ENCODE assay signal across 7 cellular contexts in genomic region chr7:105353752-105354328, GRCh38. TPM values are rescaled to one million over a fixed set of nuclear protein-coding genes. Genes with fewer than 3 reads are reported as not detected.
DNase-seq lines count a peak whose midpoint lies in the region; ATAC-seq and TF ChIP-seq lines count a peak whose summit lies in the region.

No MANE protein-coding gene starts in this region.

- no peak for TF ChIP-seq CTCF in GM20000 (IDR thresholded peaks at IDR 0.05; ENCODE audit: extremely low read depth, missing control alignments)
- no peak for TF ChIP-seq CTCF in Panc1 (IDR thresholded peaks at IDR 0.05)
- no peak for TF ChIP-seq CTCF in spleen (IDR thresholded peaks at IDR 0.05 in 8 of 11, conservative IDR thresholded peaks at IDR 0.05 in 3 of 11)

- H3K4me3 ChIP-seq in Panc1 (ENCODE audit: low read depth in 2 of 2, low read length in 2 of 2) (no peak overlapping the region), spleen (peak overlapping the region in 1 of 8 donors; percentile 7)

- POLR2A ChIA-PET in Panc1 (lab: Charles Lee) = no interaction called here

- intact Hi-C loops in Panc1 (cut with micrococcal nuclease; ENCODE audit: unreplicated experiment) = no loop called here
- intact Hi-C loops in spleen (cut with DNase I; ENCODE audit: low total_unique reads) = no loop called here

- no TSS peak for BruUV-seq in Panc1 (replicated peaks; lab: Mats Ljungman, UMichigan)

- ATAC-seq in Panc1 = peak; percentile 54

- H3K27ac ChIP-seq in Panc1 (ENCODE audit: low read length) = no peak overlapping the region
- peak overlapping the region in 7 of 8 donors; percentile 53 to 92 (median 88) for H3K27ac ChIP-seq in spleen

- CTCF ChIA-PET in Panc1 (lab: Charles Lee) = no interaction called here

- H3K9me3 ChIP-seq in Panc1 (ENCODE audit: control insufficient read depth, insufficient read depth, low read depth, low read length) (no peaks in the 10 kb centered on the region), spleen (no peaks in the 10 kb centered on the region)

- DNase-seq in GM20000 (ENCODE audit: low spot score) (peak; percentile 14), Panc1 (ENCODE audit: low read depth, low spot score) (no peak), germinal center (ENCODE audit: low spot score) (peak; percentile 17), spleen (peak; percentile 85), DMS153 (lab: John Stamatoyannopoulos, UW) (no peak), NCI-H510A treated with DMSO at 0.1 percent for 48 hours (lab: John Stamatoyannopoulos, UW) (no peak), NCI-H1436 (lab: John Stamatoyannopoulos, UW) (no peak)

- in situ Hi-C loops in Panc1 (cut with HindIII; ENCODE audit: low pct_unique_long_range_greater_than_20kb, low sequenced_read_pairs) = no loop called here

- H3K36me3 ChIP-seq in Panc1 (ENCODE audit: control insufficient read depth, insufficient read depth, low read length) = no peaks in the 10 kb centered on the region
- H3K36me3 ChIP-seq in spleen = no peaks in the 10 kb centered on the region

- H3K4me1 ChIP-seq in Panc1 (ENCODE audit: control insufficient read depth, insufficient read depth, low read length) (peaks cover 5% of the 10 kb centered on the region; the same call in 1 of the 2 replicates), spleen (peaks cover 32 to 82% (median 63%) of the 10 kb centered on the region in 6 donors)

- 41 to 49% (median 48%) methylated on average over 3 to 5 of the region's 5 CpGs for WGBS in spleen, 5 donors

- no peak for TF ChIP-seq POLR2A in spleen (IDR thresholded peaks at IDR 0.05)

- H3K27me3 ChIP-seq in Panc1 (ENCODE audit: control insufficient read depth, insufficient read depth, low read length) (no peaks in the 10 kb centered on the region), spleen (replicated peaks in 1 of 7) (no peaks in the 10 kb centered on the region)

RNA-seq across cellular contexts. Expression of gene SRPK2, which starts 34.9 kb away (rescaled TPM):
- total RNA-seq in Panc1 (2021; ENCODE audit: unreplicated experiment) (58.2 TPM), spleen (10 to 100 TPM; 42.6 to 60.3 (median 56.9) TPM)
- polyA plus RNA-seq in Panc1 (2012; ENCODE audit: insufficient read length) = 29.6 TPM
- polyA plus RNA-seq in spleen = 10 to 100 TPM in 2 of 3 donors, 1 to 10 TPM in 1; 9.6 to 12.8 (median 10.7) TPM

Comparison
In these comparisons a context has a peak if more than half of its experiments do, and no peak if none do; other contexts are left out.
1. DNase-seq: peak in GM20000 (single experiment), germinal center (single experiment) and spleen (single experiment); none in Panc1 (single experiment), DMS153 (single experiment), NCI-H510A treated with DMSO at 0.1 percent for 48 hours (single experiment) and NCI-H1436 (single experiment).